ENCODE assay signal across 10 cellular contexts in genomic region chr17:58333396-58334207, GRCh38. TPM values are rescaled to one million over a fixed set of nuclear protein-coding genes. Genes with fewer than 3 reads are reported as not detected.
A peak's percentile ranks its signal among the peaks of the same experiment; 100 is the strongest.
DNase-seq lines count a peak whose midpoint lies in the region; ATAC-seq and TF ChIP-seq lines count a peak whose summit lies in the region.
"Had no signal": no experiment of that assay in that cellular context is flagged by ENCODE, and none has a peak within 500 bp of the region (broad histone marks: within the 10 kb centered on the region; RNA-seq: fewer than 3 reads in every experiment).

No MANE protein-coding gene starts in this region.

- no peak for TF ChIP-seq EP300 in SK-N-SH (IDR thresholded peaks at IDR 0.05; ENCODE audit: borderline replicate concordance in 1 of 2, low read depth in 1 of 2, low read length in 1 of 2)

- H3K9me2 ChIP-seq in SK-N-SH = no peaks in the 10 kb centered on the region

- CTCF ChIA-PET in SK-N-SH (lab: Yijun Ruan, JAX) = interaction anchor here (1.1 to 4.2 kb wide), 2 partner anchors 16 to 84 kb away, joined by 3 to 14 read pairs; partner anchors contain the start of gene RNF43

- TF ChIP-seq CTCF in SK-N-SH (IDR thresholded peaks at IDR 0.05) = no peak
- TF ChIP-seq CTCF in endodermal cell (conservative IDR thresholded peaks at IDR 0.05) = no peak

- no peaks in the 10 kb centered on the region for H4K20me1 ChIP-seq in SK-N-SH (ENCODE audit: insufficient read depth)

- H3K4me3 ChIP-seq in SK-N-SH (ENCODE audit: low read depth in 2 of 2, low read length in 1 of 2) (no peak overlapping the region), endodermal cell (ENCODE audit: low read length) (no peak overlapping the region)
- peak overlapping the region; percentile 98 for H3K4me3 ChIP-seq in effector memory CD4-positive, alpha-beta T cell (ENCODE audit: insufficient read depth, low read depth, low read length, poor library complexity, severe bottlenecking)

- peak; percentile 30 for DNase-seq in SK-N-SH
- peak; percentile 70 for DNase-seq in OCI-M2 (lab: John Stamatoyannopoulos, UW; ENCODE audit: unreplicated experiment)
- DNase-seq in effector memory CD4-positive, alpha-beta T cell = no peak
- peak in 1 of 2 donors; percentile 75 for DNase-seq in stimulated activated effector memory CD8-positive, alpha-beta T cell treated with anti-CD3 and anti-CD28 coated beads, Interleukin-12 subunit alpha, Interleukin-12 subunit beta, amount 100 ng/mL, for 72 hours (ENCODE audit: low spot score in 2 of 2)
- DNase-seq in RPMI8226 = no peak
- no peak for DNase-seq in endodermal cell
- DNase-seq: NCI-H187 had no signal

- H3K4me1 Mint-ChIP-seq in stimulated activated effector memory CD8-positive, alpha-beta T cell treated with anti-CD3 and anti-CD28 coated beads, Interleukin-12 subunit alpha, Interleukin-12 subunit beta, amount 100 ng/mL, for 72 hours = peaks cover 90% of the 10 kb centered on the region
- H3K4me1 Mint-ChIP-seq in endodermal cell = peaks cover 22% of the 10 kb centered on the region

- H3K9ac ChIP-seq in SK-N-SH (no peak overlapping the region), endodermal cell (ENCODE audit: extremely low read depth, low read length, poor library complexity, severe bottlenecking) (no peak overlapping the region)

- H2AFZ ChIP-seq in SK-N-SH (ENCODE audit: low read depth) = no peak overlapping the region

- no peak for TF ChIP-seq RAD21 in SK-N-SH (IDR thresholded peaks at IDR 0.05; ENCODE audit: low read length)

- H3K36me3 ChIP-seq in SK-N-SH (replicated peaks in 1 of 2; ENCODE audit: control insufficient read depth in 1 of 2, insufficient read depth in 2 of 2, low read length in 1 of 2) (no peaks in the 10 kb centered on the region), endodermal cell (ENCODE audit: control insufficient read depth, insufficient read depth, low read length) (no peaks in the 10 kb centered on the region)
- H3K36me3 ChIP-seq in effector memory CD4-positive, alpha-beta T cell (ENCODE audit: control insufficient read depth, insufficient read depth, low read length) = peaks cover 23% of the 10 kb centered on the region

- H3K4me2 ChIP-seq in SK-N-SH = no peak overlapping the region

- H3K27ac ChIP-seq in SK-N-SH (ENCODE audit: low read depth in 2 of 2, low read length in 1 of 2) (no peak overlapping the region), endodermal cell (ENCODE audit: low read depth, low read length) (no peak overlapping the region)
- peak overlapping the region; percentile 98 for H3K27ac ChIP-seq in effector memory CD4-positive, alpha-beta T cell (ENCODE audit: insufficient read depth, low read length, poor library complexity, severe bottlenecking)

- no peaks in the 10 kb centered on the region for H3F3A ChIP-seq in SK-N-SH (replicated peaks; ENCODE audit: insufficient read depth)

- no peaks in the 10 kb centered on the region for H3K79me2 ChIP-seq in SK-N-SH (ENCODE audit: insufficient read depth)

- peak overlapping the region; percentile 100 for H3K27ac Mint-ChIP-seq in stimulated activated effector memory CD8-positive, alpha-beta T cell treated with anti-CD3 and anti-CD28 coated beads, Interleukin-12 subunit alpha, Interleukin-12 subunit beta, amount 100 ng/mL, for 72 hours
- no peak overlapping the region for H3K27ac Mint-ChIP-seq in endodermal cell

- H3K27me3 Mint-ChIP-seq in endodermal cell (ENCODE audit: insufficient read depth) = peaks cover 2% of the 10 kb centered on the region

- peak overlapping the region; percentile 100 for H3K4me3 Mint-ChIP-seq in stimulated activated effector memory CD8-positive, alpha-beta T cell treated with anti-CD3 and anti-CD28 coated beads, Interleukin-12 subunit alpha, Interleukin-12 subunit beta, amount 100 ng/mL, for 72 hours
- H3K4me3 Mint-ChIP-seq in endodermal cell = no peak overlapping the region

- H3K4me1 ChIP-seq in SK-N-SH (ENCODE audit: control insufficient read depth in 1 of 2, insufficient read depth in 2 of 2, low read depth in 1 of 2, low read length in 1 of 2) (peaks cover 0 to 35% of the 10 kb centered on the region in 2 experiments; a peak in 1 of 4 replicates), endodermal cell (ENCODE audit: control insufficient read depth, insufficient read depth, low read length) (peaks cover 2% of the 10 kb centered on the region)
- H3K4me1 ChIP-seq in effector memory CD4-positive, alpha-beta T cell (ENCODE audit: control insufficient read depth, insufficient read depth, low read length, poor library complexity, severe bottlenecking) = peaks cover 68% of the 10 kb centered on the region

- peaks cover 100% of the 10 kb centered on the region for H3K36me3 Mint-ChIP-seq in stimulated activated effector memory CD8-positive, alpha-beta T cell treated with anti-CD3 and anti-CD28 coated beads, Interleukin-12 subunit alpha, Interleukin-12 subunit beta, amount 100 ng/mL, for 72 hours
- no peaks in the 10 kb centered on the region for H3K36me3 Mint-ChIP-seq in endodermal cell (ENCODE audit: low read depth)

- WGBS in SK-N-SH (ENCODE audit: low lambda C conversion rate) = 78% methylated on average over 8 of the region's 11 CpGs
- 85 to 96% methylated on average over 4 to 9 of the region's 11 CpGs for WGBS in endodermal cell (ENCODE audit: insufficient coverage in 1 of 2, insufficient read length in 1 of 2), 2 experiments

- H3K27me3 ChIP-seq in SK-N-SH (ENCODE audit: insufficient read depth) (no peaks in the 10 kb centered on the region), endodermal cell (ENCODE audit: control insufficient read depth, insufficient read depth, low read length, poor library complexity, severe bottlenecking) (no peaks in the 10 kb centered on the region)
- no peaks in the 10 kb centered on the region for H3K27me3 ChIP-seq in effector memory CD4-positive, alpha-beta T cell (replicated peaks; ENCODE audit: control insufficient read depth, insufficient read depth, low read length, poor library complexity, severe bottlenecking)

- no peaks in the 10 kb centered on the region for H3K9me3 Mint-ChIP-seq in stimulated activated effector memory CD8-positive, alpha-beta T cell treated with anti-CD3 and anti-CD28 coated beads, Interleukin-12 subunit alpha, Interleukin-12 subunit beta, amount 100 ng/mL, for 72 hours
- no peaks in the 10 kb centered on the region for H3K9me3 Mint-ChIP-seq in endodermal cell

- H3K9me3 ChIP-seq in SK-N-SH = no peaks in the 10 kb centered on the region
- H3K9me3 ChIP-seq in effector memory CD4-positive, alpha-beta T cell (ENCODE audit: control insufficient read depth, low read length) = no peaks in the 10 kb centered on the region
- no peaks in the 10 kb centered on the region for H3K9me3 ChIP-seq in endodermal cell (ENCODE audit: control insufficient read depth, low read length)

- no peak for ATAC-seq in SK-N-SH treated with all-trans-retinoic acid at 6 μM for 48 hours
- ATAC-seq in stimulated activated effector memory CD8-positive, alpha-beta T cell treated with anti-CD3 and anti-CD28 coated beads, Interleukin-12 subunit alpha, Interleukin-12 subunit beta, amount 100 ng/mL, for 72 hours = no peak
- no peak for ATAC-seq in HG03025 (IDR thresholded peaks at IDR 0.05; ENCODE audit: low FRiP score, unreplicated experiment)

- POLR2A ChIA-PET in SK-N-SH (lab: Yijun Ruan, JAX) = interaction anchor here (4.1 kb wide), 1 partner anchor 18 kb away, joined by 21 read pairs; the partner anchor contains the start of gene SUPT4H1

TF ChIP-seq in SK-N-SH, 30 proteins besides CTCF, POLR2A, EP300 and RAD21 (continues in another document):
- no peak for TF ChIP-seq FOSL2 (IDR thresholded peaks at IDR 0.05; ENCODE audit: borderline replicate concordance, low read depth)
- TF ChIP-seq CHD2 (IDR thresholded peaks at IDR 0.05; ENCODE audit: low read length, partially characterized antibody) = no peak
- no peak for TF ChIP-seq EZH2phosphoT487 (IDR thresholded peaks at IDR 0.05; ENCODE audit: borderline replicate concordance, low read depth)
- TF ChIP-seq TCF12 (IDR thresholded peaks at IDR 0.05) = no peak
- TF ChIP-seq ELF1 (IDR thresholded peaks at IDR 0.05) = no peak
- TF ChIP-seq SIN3A (IDR thresholded peaks at IDR 0.05; ENCODE audit: borderline replicate concordance, low read depth, low read length) = no peak
- TF ChIP-seq TAF1 (IDR thresholded peaks at IDR 0.05; ENCODE audit: borderline replicate concordance, low read depth, low read length) = no peak
- no peak for TF ChIP-seq RXRA (IDR thresholded peaks at IDR 0.05; ENCODE audit: borderline replicate concordance, low read depth)
- no peak for TF ChIP-seq NRF1 (IDR thresholded peaks at IDR 0.05; ENCODE audit: low read depth, low read length)
- no peak for TF ChIP-seq MXI1 (IDR thresholded peaks at IDR 0.05; ENCODE audit: low read depth, low read length)

TF ChIP-seq in SK-N-SH treated with all-trans-retinoic acid at 6 μM for 48 hours, 23 proteins besides CTCF, POLR2A, EP300 and RAD21 (continues in another document):
- TF ChIP-seq PPARA (CRISPR knock-in tag; IDR thresholded peaks at IDR 0.05; ENCODE audit: borderline replicate concordance) (no peak), ZNF565 (CRISPR knock-in tag; conservative IDR thresholded peaks at IDR 0.05; ENCODE audit: low read depth) (no peak), GLIS3 (CRISPR knock-in tag; IDR thresholded peaks at IDR 0.05) (no peak)

RNA-seq across cellular contexts. Expression of gene TSPOAP1, which starts 5.0 kb away (rescaled TPM):
- 0.79 and 1.9 TPM in 2 replicates for polyA plus RNA-seq in SK-N-SH (2012; rRNA removed)
- polyA plus RNA-seq in SK-N-SH (2012; cell fraction: cytosol; rRNA removed) = 0.28 and 0.97 TPM in 2 replicates
- polyA plus RNA-seq in SK-N-SH (2012; cell fraction: nucleus; rRNA removed) = 4.8 and 8.3 TPM in 2 replicates
- total RNA-seq in endodermal cell = 10 to 100 TPM; 31.3 to 36.8 TPM
- 24.0 TPM for polyA plus RNA-seq in endodermal cell (2013, experiment 1 of 2)
- 22.4 TPM for polyA plus RNA-seq in endodermal cell (2013, experiment 2 of 2)

RNA-seq across cellular contexts. Expression of gene SUPT4H1, which starts 18.4 kb away (rescaled TPM):
- 165 and 205 TPM in 2 replicates for polyA plus RNA-seq in SK-N-SH (2012; rRNA removed)
- 216 and 229 TPM in 2 replicates for polyA plus RNA-seq in SK-N-SH (2012; cell fraction: cytosol; rRNA removed)
- 54.9 and 92.8 TPM in 2 replicates for polyA plus RNA-seq in SK-N-SH (2012; cell fraction: nucleus; rRNA removed)
- total RNA-seq in endodermal cell = 10 to 100 TPM; 97.2 to 98.8 TPM
- 87.0 TPM for polyA plus RNA-seq in endodermal cell (2013, experiment 1 of 2)
- polyA plus RNA-seq in endodermal cell (2013, experiment 2 of 2) = 73.6 TPM

RNA-seq across cellular contexts. Expression of gene MPO, which starts 52.9 kb away (rescaled TPM):
- not detected in 2 replicates for polyA plus RNA-seq in SK-N-SH (2012; rRNA removed)
- not detected in 2 replicates for polyA plus RNA-seq in SK-N-SH (2012; cell fraction: cytosol; rRNA removed)
- not detected in 2 replicates for polyA plus RNA-seq in SK-N-SH (2012; cell fraction: nucleus; rRNA removed)
- total RNA-seq in endodermal cell = not detected
- polyA plus RNA-seq in endodermal cell (2013, experiment 1 of 2) = not detected
- polyA plus RNA-seq in endodermal cell (2013, experiment 2 of 2) = not detected
- total RNA-seq: A673 had no signal

Comparison
In these comparisons a context has a peak if more than half of its experiments do, and no peak if none do; other contexts are left out.
1. DNase-seq: peak in SK-N-SH (single experiment) and OCI-M2 (single experiment); none in effector memory CD4-positive, alpha-beta T cell (0 of 3), RPMI8226 (single experiment) and endodermal cell (single experiment).